ENCODE assay signal across 38 cellular contexts in the genomic region with DNA sequence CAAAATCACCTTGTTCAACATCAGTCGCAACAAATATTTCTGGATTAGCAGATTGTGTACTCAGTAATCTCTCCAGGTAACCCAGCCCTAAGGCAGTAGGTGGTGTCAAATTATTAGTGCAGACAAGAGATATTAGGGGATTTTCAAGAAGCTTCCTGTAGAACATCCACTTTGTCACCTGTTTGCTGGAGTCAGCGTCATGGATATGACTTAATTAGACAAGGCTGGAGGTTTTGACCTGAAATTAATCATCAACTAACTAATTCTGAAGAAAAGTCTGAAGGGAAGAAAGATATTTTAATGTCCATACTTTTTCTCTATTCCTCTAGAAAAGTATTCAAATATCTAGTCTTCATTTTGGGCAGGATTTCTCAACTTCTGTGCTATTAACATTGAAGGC.
"Had no signal": no experiment of that assay in that cellular context is flagged by ENCODE, and none has a peak within 500 bp of the region (broad histone marks: within the 10 kb centered on the region; RNA-seq: fewer than 3 reads in every experiment).

No MANE protein-coding gene starts in this region.

- H3K4me1 ChIP-seq: adrenal gland had no signal

- DNase-seq: activated B cell treated with CpG ODN at 0.5 μM for 24 hours; activated CD4-positive, alpha-beta memory T cell treated with anti-CD3 and anti-CD28 coated beads for 36 hours; activated CD4-positive, alpha-beta T cell treated with anti-CD3 and anti-CD28 coated beads for 4 hours; activated CD4-positive, alpha-beta T cell treated with anti-CD3 and anti-CD28 coated beads, Interleukin-2, amount 10 ng/mL, durations not matched to agents 24 days and 14 days; activated CD4-positive, alpha-beta T cell treated with anti-CD3 and anti-CD28 coated beads, Interleukin-2, amount 50 U/mL, for 1 hour; activated CD4-positive, alpha-beta T cell treated with anti-CD3 and anti-CD28 coated beads, Interleukin-2, amount 50 U/mL, for 4 hours; activated CD4-positive, CD25-positive, alpha-beta regulatory T cell treated with anti-CD3 and anti-CD28 coated beads, Interleukin-2, amount 50 U/mL, for 72 hours; activated CD8-positive, alpha-beta memory T cell treated with anti-CD3 and anti-CD28 coated beads, Interleukin-2, amount 50 U/mL, for 4 hours; activated CD8-positive, alpha-beta T cell treated with anti-CD3 and anti-CD28 coated beads for 36 hours; activated effector memory CD4-positive, alpha-beta T cell treated with anti-CD3 and anti-CD28 coated beads, Interleukin-2, amount 50 U/mL, for 16 hours; activated gamma-delta T cell treated with Interleukin-2 at 50 U/mL for 16 hours; activated naive CD4-positive, alpha-beta T cell; activated naive CD4-positive, alpha-beta T cell treated with anti-CD3 and anti-CD28 coated beads for 36 hours; activated naive CD4-positive, alpha-beta T cell treated with anti-CD3 and anti-CD28 coated beads, Interleukin-2, amount 50 U/mL, for 16 hours; activated naive CD8-positive, alpha-beta T cell treated with anti-CD3 and anti-CD28 coated beads for 36 hours; activated T-cell treated with anti-CD3 and anti-CD28 coated beads for 4 hours; activated T-cell treated with anti-CD3 and anti-CD28 coated beads, Interleukin-2, amount 50 U/mL, for 1 hour; activated T-cell treated with anti-CD3 and anti-CD28 coated beads, Interleukin-2, amount 50 U/mL, for 4 hours; activated T-cell treated with anti-CD3 and anti-CD28 coated beads, Interleukin-2, amount 50 U/mL, for 72 hours; adrenal gland; amniotic stem cell; aorta; caudate nucleus; cerebellar nuclear complex; T-helper 1 cell; T-helper 2 cell; T-helper 9 cell had no signal

- H3K27ac ChIP-seq: adrenal gland, cardiac muscle cell, VCaP had no signal

- H3K27ac Mint-ChIP-seq: activated B cell treated with CpG ODN at 0.5 μM for 24 hours; activated CD4-positive, alpha-beta memory T cell treated with anti-CD3 and anti-CD28 coated beads for 36 hours; activated CD4-positive, alpha-beta T cell treated with anti-CD3 and anti-CD28 coated beads, Interleukin-2, amount 10 ng/mL, durations not matched to agents 24 days and 14 days; activated CD8-positive, alpha-beta T cell treated with anti-CD3 and anti-CD28 coated beads for 36 hours; activated naive CD4-positive, alpha-beta T cell treated with anti-CD3 and anti-CD28 coated beads for 36 hours; activated naive CD4-positive, alpha-beta T cell treated with anti-CD3 and anti-CD28 coated beads, Interleukin-2, amount 50 U/mL, for 72 hours; activated naive CD8-positive, alpha-beta T cell treated with anti-CD3 and anti-CD28 coated beads for 36 hours; activated T-cell treated with anti-CD3 and anti-CD28 coated beads, Interleukin-2, amount 50 U/mL, for 72 hours; activated T-helper 1 cell treated with anti-CD3 and anti-CD28 coated beads, Interleukin-12 subunit alpha, Interleukin-12 subunit beta, Interleukin-2, Interleukin-4 antibody, amounts not matched to agents 30 ng/mL and 10 ng/mL and 1 ng/mL, durations not matched to agents 14 hours and 24 hours and 36 hours; activated T-helper 17 cell treated with anti-CD3 and anti-CD28 coated beads, Interleukin-2, amount 50 U/mL, for 72 hours; T-helper 1 cell treated with Interleukin-12 subunit alpha and Interleukin-12 subunit beta and Interleukin-4 antibody, amounts not matched to agents 30 μg/mL and 1 μg/mL, for 36 hours; T-helper 2 cell treated with Interferon-gamma antibody and Interleukin-4, amounts not matched to agents 5 μg/mL and 100 μg/mL, for 36 hours had no signal

- H3K27me3 ChIP-seq: adrenal gland, cardiac muscle cell had no signal

- H3K36me3 Mint-ChIP-seq: activated CD4-positive, alpha-beta memory T cell treated with anti-CD3 and anti-CD28 coated beads for 36 hours; activated naive CD4-positive, alpha-beta T cell treated with anti-CD3 and anti-CD28 coated beads, Interleukin-2, amount 50 U/mL, for 72 hours; activated naive CD8-positive, alpha-beta T cell treated with anti-CD3 and anti-CD28 coated beads for 36 hours; brain had no signal

- H3K4me3 ChIP-seq: adrenal gland, cardiac muscle cell had no signal

- H3K9me3 Mint-ChIP-seq: activated B cell treated with CpG ODN at 0.5 μM for 24 hours; activated CD4-positive, alpha-beta memory T cell treated with anti-CD3 and anti-CD28 coated beads for 36 hours; activated CD4-positive, alpha-beta T cell treated with anti-CD3 and anti-CD28 coated beads, Interleukin-2, amount 10 ng/mL, durations not matched to agents 24 days and 14 days; activated CD8-positive, alpha-beta T cell treated with anti-CD3 and anti-CD28 coated beads for 36 hours; activated naive CD4-positive, alpha-beta T cell treated with anti-CD3 and anti-CD28 coated beads for 36 hours; activated naive CD4-positive, alpha-beta T cell treated with anti-CD3 and anti-CD28 coated beads, Interleukin-2, amount 50 U/mL, for 72 hours; activated naive CD8-positive, alpha-beta T cell treated with anti-CD3 and anti-CD28 coated beads for 36 hours; activated T-cell treated with anti-CD3 and anti-CD28 coated beads, Interleukin-2, amount 50 U/mL, for 4 hours; activated T-cell treated with anti-CD3 and anti-CD28 coated beads, Interleukin-2, amount 50 U/mL, for 72 hours; activated T-helper 1 cell treated with anti-CD3 and anti-CD28 coated beads, Interleukin-12 subunit alpha, Interleukin-12 subunit beta, Interleukin-2, Interleukin-4 antibody, amounts not matched to agents 30 ng/mL and 10 ng/mL and 1 ng/mL, durations not matched to agents 14 hours and 24 hours and 36 hours; activated T-helper 17 cell treated with anti-CD3 and anti-CD28 coated beads, Interleukin-2, amount 50 U/mL, for 72 hours; central memory CD8-positive, alpha-beta T cell; T-helper 1 cell treated with Interleukin-12 subunit alpha and Interleukin-12 subunit beta and Interleukin-4 antibody, amounts not matched to agents 30 μg/mL and 1 μg/mL, for 36 hours; T-helper 2 cell treated with Interferon-gamma antibody and Interleukin-4, amounts not matched to agents 5 μg/mL and 100 μg/mL, for 36 hours had no signal

- H3K36me3 ChIP-seq: adrenal gland, cardiac muscle cell had no signal

- H3K27me3 Mint-ChIP-seq: activated B cell treated with CpG ODN at 0.5 μM for 24 hours; activated CD4-positive, alpha-beta memory T cell treated with anti-CD3 and anti-CD28 coated beads for 36 hours; activated CD8-positive, alpha-beta T cell treated with anti-CD3 and anti-CD28 coated beads for 36 hours; activated T-helper 17 cell treated with anti-CD3 and anti-CD28 coated beads, Interleukin-2, amount 50 U/mL, for 72 hours; brain; central memory CD8-positive, alpha-beta T cell had no signal

- H3K4me3 Mint-ChIP-seq: activated B cell treated with CpG ODN at 0.5 μM for 24 hours; activated CD4-positive, alpha-beta memory T cell treated with anti-CD3 and anti-CD28 coated beads for 36 hours; activated CD4-positive, alpha-beta T cell treated with anti-CD3 and anti-CD28 coated beads, Interleukin-2, amount 10 ng/mL, durations not matched to agents 24 days and 14 days; activated CD8-positive, alpha-beta T cell treated with anti-CD3 and anti-CD28 coated beads for 36 hours; activated naive CD4-positive, alpha-beta T cell treated with anti-CD3 and anti-CD28 coated beads for 36 hours; activated naive CD8-positive, alpha-beta T cell treated with anti-CD3 and anti-CD28 coated beads for 36 hours; activated T-cell treated with anti-CD3 and anti-CD28 coated beads, Interleukin-2, amount 50 U/mL, for 4 hours; activated T-cell treated with anti-CD3 and anti-CD28 coated beads, Interleukin-2, amount 50 U/mL, for 72 hours; activated T-helper 1 cell treated with anti-CD3 and anti-CD28 coated beads, Interleukin-12 subunit alpha, Interleukin-12 subunit beta, Interleukin-2, Interleukin-4 antibody, amounts not matched to agents 30 ng/mL and 10 ng/mL and 1 ng/mL, durations not matched to agents 14 hours and 24 hours and 36 hours; activated T-helper 17 cell treated with anti-CD3 and anti-CD28 coated beads, Interleukin-2, amount 50 U/mL, for 72 hours; brain; central memory CD8-positive, alpha-beta T cell; T-helper 1 cell treated with Interleukin-12 subunit alpha and Interleukin-12 subunit beta and Interleukin-4 antibody, amounts not matched to agents 30 μg/mL and 1 μg/mL, for 36 hours; T-helper 2 cell treated with Interferon-gamma antibody and Interleukin-4, amounts not matched to agents 5 μg/mL and 100 μg/mL, for 36 hours had no signal

- ATAC-seq: activated CD8-positive, alpha-beta T cell treated with anti-CD3 and anti-CD28 coated beads for 36 hours; activated naive CD4-positive, alpha-beta T cell treated with anti-CD3 and anti-CD28 coated beads, Interleukin-2, amount 50 U/mL, for 72 hours; activated T-cell treated with anti-CD3 and anti-CD28 coated beads, Interleukin-2, amount 50 U/mL, for 4 hours; activated T-cell treated with anti-CD3 and anti-CD28 coated beads, Interleukin-2, amount 50 U/mL, for 72 hours; activated T-helper 17 cell treated with anti-CD3 and anti-CD28 coated beads, Interleukin-2, amount 50 U/mL, for 72 hours had no signal

- H3K4me1 Mint-ChIP-seq: activated B cell treated with CpG ODN at 0.5 μM for 24 hours; activated CD4-positive, alpha-beta T cell treated with anti-CD3 and anti-CD28 coated beads, Interleukin-2, amount 10 ng/mL, durations not matched to agents 24 days and 14 days; activated naive CD8-positive, alpha-beta T cell treated with anti-CD3 and anti-CD28 coated beads for 36 hours; activated T-helper 17 cell treated with anti-CD3 and anti-CD28 coated beads, Interleukin-2, amount 50 U/mL, for 72 hours; central memory CD8-positive, alpha-beta T cell had no signal

- H3K9me3 ChIP-seq: adrenal gland had no signal

- FAIRE-seq: bronchial epithelial cell, TTC549 had no signal
